23 cellular contexts compared by ENCODE assay signal in genomic region chr20:3479759-3480615, GRCh38.
"Had no signal": no experiment of that assay in that cellular context is flagged by ENCODE, and none has a peak within 500 bp of the region (broad histone marks: within the 10 kb centered on the region; RNA-seq: fewer than 3 reads in every experiment).

No MANE protein-coding gene starts in this region.

- H3K36me3 Mint-ChIP-seq: activated CD4-positive, alpha-beta memory T cell treated with anti-CD3 and anti-CD28 coated beads for 36 hours; activated naive CD4-positive, alpha-beta T cell treated with anti-CD3 and anti-CD28 coated beads, Interleukin-2, amount 10 ng/mL, durations not matched to agents 7 days and 5 days had no signal

- H3K27me3 Mint-ChIP-seq: activated CD4-positive, alpha-beta memory T cell treated with anti-CD3 and anti-CD28 coated beads for 36 hours; activated naive CD4-positive, alpha-beta T cell treated with anti-CD3 and anti-CD28 coated beads, Interleukin-2, amount 10 ng/mL, durations not matched to agents 7 days and 5 days; activated naive CD8-positive, alpha-beta T cell treated with anti-CD3 and anti-CD28 coated beads, Interleukin-2, amount 50 U/mL, for 24 hours; naive thymus-derived CD8-positive, alpha-beta T cell; progenitor cell of endocrine pancreas; stimulated activated naive CD8-positive, alpha-beta T cell treated with anti-CD3 and anti-CD28 coated beads, Interleukin-15, Interleukin-2, amounts not matched to agents 100 ng/mL and 50 ng/mL, for 24 hours; T-cell had no signal

- H3K9ac ChIP-seq: neural progenitor cell had no signal

- H3K27ac ChIP-seq: heart left ventricle, lower lobe of right lung, neural progenitor cell, thyroid gland, upper lobe of right lung had no signal

- H3K4me1 ChIP-seq: neural progenitor cell, upper lobe of right lung had no signal

- FAIRE-seq: frontal cortex, islet of Langerhans, TTC549 had no signal

- H3K36me3 ChIP-seq: lower lobe of right lung, neural progenitor cell, thyroid gland had no signal

- H3K4me3 ChIP-seq: heart left ventricle, lower lobe of right lung, neural progenitor cell, thyroid gland, upper lobe of right lung had no signal

- H3K4me3 Mint-ChIP-seq: activated CD4-positive, alpha-beta memory T cell treated with anti-CD3 and anti-CD28 coated beads for 36 hours; activated naive CD4-positive, alpha-beta T cell treated with anti-CD3 and anti-CD28 coated beads, Interleukin-2, amount 10 ng/mL, durations not matched to agents 7 days and 5 days; activated naive CD8-positive, alpha-beta T cell treated with anti-CD3 and anti-CD28 coated beads, Interleukin-2, amount 50 U/mL, for 24 hours; naive thymus-derived CD8-positive, alpha-beta T cell; neural progenitor cell; stimulated activated naive CD8-positive, alpha-beta T cell treated with anti-CD3 and anti-CD28 coated beads, Interleukin-15, Interleukin-2, amounts not matched to agents 100 ng/mL and 50 ng/mL, for 24 hours; T-cell had no signal

- H3K27ac Mint-ChIP-seq: activated CD4-positive, alpha-beta memory T cell treated with anti-CD3 and anti-CD28 coated beads for 36 hours; activated naive CD4-positive, alpha-beta T cell treated with anti-CD3 and anti-CD28 coated beads, Interleukin-2, amount 10 ng/mL, durations not matched to agents 7 days and 5 days; activated naive CD8-positive, alpha-beta T cell treated with anti-CD3 and anti-CD28 coated beads, Interleukin-2, amount 50 U/mL, for 24 hours; neural progenitor cell; progenitor cell of endocrine pancreas; stimulated activated naive CD8-positive, alpha-beta T cell treated with anti-CD3 and anti-CD28 coated beads, Interleukin-15, Interleukin-2, amounts not matched to agents 100 ng/mL and 50 ng/mL, for 24 hours; T-cell had no signal

- H3K9me3 ChIP-seq: heart left ventricle, lower lobe of right lung, thyroid gland, upper lobe of right lung had no signal

- H3K9me3 Mint-ChIP-seq: activated CD4-positive, alpha-beta memory T cell treated with anti-CD3 and anti-CD28 coated beads for 36 hours; activated naive CD4-positive, alpha-beta T cell treated with anti-CD3 and anti-CD28 coated beads, Interleukin-2, amount 10 ng/mL, durations not matched to agents 7 days and 5 days; activated naive CD8-positive, alpha-beta T cell treated with anti-CD3 and anti-CD28 coated beads, Interleukin-2, amount 50 U/mL, for 24 hours; naive thymus-derived CD8-positive, alpha-beta T cell; neural progenitor cell; stimulated activated naive CD8-positive, alpha-beta T cell treated with anti-CD3 and anti-CD28 coated beads, Interleukin-15, Interleukin-2, amounts not matched to agents 100 ng/mL and 50 ng/mL, for 24 hours; T-cell had no signal

- H3K27me3 ChIP-seq: heart left ventricle, neural progenitor cell, thyroid gland, upper lobe of right lung had no signal

- H2AFZ ChIP-seq: neural progenitor cell had no signal

- DNase-seq: activated CD4-positive, alpha-beta memory T cell treated with anti-CD3 and anti-CD28 coated beads for 36 hours; activated CD4-positive, alpha-beta T cell treated with anti-CD3 and anti-CD28 coated beads for 1 hour; activated effector memory CD4-positive, alpha-beta T cell treated with anti-CD3 and anti-CD28 coated beads, Interleukin-2, amount 50 U/mL, for 16 hours; activated naive CD4-positive, alpha-beta T cell treated with anti-CD3 and anti-CD28 coated beads, Interleukin-2, amount 10 ng/mL, durations not matched to agents 7 days and 5 days; activated naive CD8-positive, alpha-beta T cell treated with anti-CD3 and anti-CD28 coated beads, Interleukin-2, amount 50 U/mL, for 24 hours; dermis blood vessel endothelial cell; effector CD8-positive, alpha-beta T cell; heart left ventricle; left cardiac atrium; lower lobe of right lung; naive thymus-derived CD8-positive, alpha-beta T cell; stimulated activated CD4-positive, alpha-beta T cell treated with anti-CD3 and anti-CD28 coated beads, Interleukin-12 subunit alpha, Interleukin-12 subunit beta, amount 100 ng/mL, for 4 hours; stimulated activated CD4-positive, alpha-beta T cell treated with anti-CD3 and anti-CD28 coated beads, Interleukin-4, amount 100 ng/mL, for 4 hours; substantia nigra; T-cell; thyroid gland; upper lobe of right lung had no signal

- H3K4me1 Mint-ChIP-seq: activated naive CD4-positive, alpha-beta T cell treated with anti-CD3 and anti-CD28 coated beads, Interleukin-2, amount 10 ng/mL, durations not matched to agents 7 days and 5 days; neural progenitor cell had no signal

- H3K4me2 ChIP-seq: neural progenitor cell had no signal
